Comparison of ENCODE assay signal across 8 cellular contexts in genomic region chr15:41501961-41502786, GRCh38. TPM values are rescaled to one million over a fixed set of nuclear protein-coding genes. Genes with fewer than 3 reads are reported as not detected.
DNase-seq lines count a peak whose midpoint lies in the region; ATAC-seq and TF ChIP-seq lines count a peak whose summit lies in the region.

No MANE protein-coding gene starts in this region.

- peaks cover 21% of the 10 kb centered on the region for H3K27me3 ChIP-seq in BLaER1
- peaks cover 7% of the 10 kb centered on the region; the same call in 1 of the 2 replicates for H3K27me3 ChIP-seq in OCI-LY1 (ENCODE audit: insufficient read depth, low read length)

- H3K36me3 ChIP-seq in BLaER1 (no peaks in the 10 kb centered on the region), OCI-LY1 (ENCODE audit: insufficient read depth, low read length) (no peaks in the 10 kb centered on the region)

- ATAC-seq in central memory CD8-positive, alpha-beta T cell (replicated peaks; ENCODE audit: extremely low read depth, poor library complexity, severe bottlenecking): peak; percentile 72
- ATAC-seq in naive thymus-derived CD8-positive, alpha-beta T cell: peak; percentile 79 to 85
- no peak for ATAC-seq in HG02840 (IDR thresholded peaks at IDR 0.05; ENCODE audit: low FRiP score, unreplicated experiment)

- no peaks in the 10 kb centered on the region for H3K79me2 ChIP-seq in OCI-LY1 (ENCODE audit: insufficient read depth, low read length)

- peaks cover 2% of the 10 kb centered on the region for H3K36me3 Mint-ChIP-seq in central memory CD8-positive, alpha-beta T cell (ENCODE audit: insufficient read depth)
- no peaks in the 10 kb centered on the region for H3K36me3 Mint-ChIP-seq in naive thymus-derived CD8-positive, alpha-beta T cell

- no peaks in the 10 kb centered on the region for H3K9me3 Mint-ChIP-seq in central memory CD8-positive, alpha-beta T cell
- no peaks in the 10 kb centered on the region for H3K9me3 Mint-ChIP-seq in naive thymus-derived CD8-positive, alpha-beta T cell

- H3K27ac Mint-ChIP-seq in central memory CD8-positive, alpha-beta T cell (ENCODE audit: low read depth): no peak overlapping the region
- peak overlapping the region in 1 of 10 donors; percentile 22 for H3K27ac Mint-ChIP-seq in naive thymus-derived CD8-positive, alpha-beta T cell

- peaks cover 62% of the 10 kb centered on the region for H3K4me1 ChIP-seq in BLaER1
- peaks cover 25% of the 10 kb centered on the region for H3K4me1 ChIP-seq in OCI-LY1 (ENCODE audit: insufficient read depth, low read length, severe bottlenecking)

- TF ChIP-seq CTCF in OCI-LY1 (IDR thresholded peaks at IDR 0.05; ENCODE audit: low read length): no peak

- peaks cover 63% of the 10 kb centered on the region for H3K27me3 Mint-ChIP-seq in central memory CD8-positive, alpha-beta T cell
- peaks cover 24 to 58% (median 32%) of the 10 kb centered on the region in 5 donors for H3K27me3 Mint-ChIP-seq in naive thymus-derived CD8-positive, alpha-beta T cell

- H3K9me3 ChIP-seq in BLaER1 (no peaks in the 10 kb centered on the region), OCI-LY1 (ENCODE audit: low read length) (no peaks in the 10 kb centered on the region)

- peak overlapping the region; percentile 56 for H3K9ac ChIP-seq in BLaER1
- H3K9ac ChIP-seq in OCI-LY1 (ENCODE audit: low read length): no peak overlapping the region

- H4K20me1 ChIP-seq in BLaER1 (peaks cover 26% of the 10 kb centered on the region), OCI-LY1 (ENCODE audit: insufficient read depth, low read length) (no peaks in the 10 kb centered on the region)

- peak overlapping the region; percentile 73 for H3K4me3 Mint-ChIP-seq in central memory CD8-positive, alpha-beta T cell
- peak overlapping the region; percentile 68 to 85 (median 76) for H3K4me3 Mint-ChIP-seq in naive thymus-derived CD8-positive, alpha-beta T cell

- H2AFZ ChIP-seq in OCI-LY1 (ENCODE audit: low read length): no peak overlapping the region

- peak overlapping the region; percentile 99 for H3K4me2 ChIP-seq in BLaER1
- peak overlapping the region; percentile 64 for H3K4me2 ChIP-seq in OCI-LY1 (ENCODE audit: low read length)

- DNase-seq in central memory CD8-positive, alpha-beta T cell (ENCODE audit: low spot score in 2 of 2): no peak
- peak in 4 of 10 donors; percentile 32 to 45 (median 37) for DNase-seq in naive thymus-derived CD8-positive, alpha-beta T cell
- DNase-seq in RKO (ENCODE audit: low spot score): no peak
- DNase-seq in NCI-H2029 treated with DMSO at 0.1 percent for 48 hours (lab: John Stamatoyannopoulos, UW): no peak
- DNase-seq in HPDE6-E6E7 (ENCODE audit: extremely low spot score): no peak

- peak overlapping the region; percentile 67 for H3K4me3 ChIP-seq in BLaER1
- H3K4me3 ChIP-seq in OCI-LY1 (ENCODE audit: low read depth, low read length, poor library complexity, severe bottlenecking): peak overlapping the region; percentile 40

- H3K9me2 ChIP-seq in OCI-LY1 (ENCODE audit: low read depth, low read length): no peaks in the 10 kb centered on the region

- H3K27ac ChIP-seq in BLaER1 (peak overlapping the region; percentile 52; the same call in 1 of the 2 replicates), OCI-LY1 (ENCODE audit: low read depth, low read length, poor library complexity, severe bottlenecking) (no peak overlapping the region)

- POLR2A ChIA-PET in naive thymus-derived CD8-positive, alpha-beta T cell (lab: Charles Lee): interaction anchor here (0.7 to 2.4 kb wide), 8 partner anchors 8 to 159 kb away, joined by 3 to 9 read pairs (median 4); partner anchors contain the start of genes MGA, NDUFAF1 and RPAP1

- no peaks in the 10 kb centered on the region for H3F3A ChIP-seq in OCI-LY1 (ENCODE audit: insufficient read depth, low read length)

- peaks cover 13% of the 10 kb centered on the region for H3K4me1 Mint-ChIP-seq in central memory CD8-positive, alpha-beta T cell
- peaks cover 6 to 30% (median 21%) of the 10 kb centered on the region in 4 donors for H3K4me1 Mint-ChIP-seq in naive thymus-derived CD8-positive, alpha-beta T cell

RNA-seq across cellular contexts. Expression of gene ITPKA, which starts 8.5 kb away (rescaled TPM):
- total RNA-seq in naive thymus-derived CD8-positive, alpha-beta T cell: not detected
- not detected for polyA plus RNA-seq in naive thymus-derived CD8-positive, alpha-beta T cell

RNA-seq across cellular contexts. Expression of gene LTK, which starts 11.5 kb away (rescaled TPM):
- under 1 TPM; 0.18 to 0.22 TPM for total RNA-seq in naive thymus-derived CD8-positive, alpha-beta T cell
- not detected for polyA plus RNA-seq in naive thymus-derived CD8-positive, alpha-beta T cell

RNA-seq across cellular contexts. Expression of gene RPAP1, which starts 41.9 kb away (rescaled TPM):
- 10 to 100 TPM; 59.1 to 60.0 TPM for total RNA-seq in naive thymus-derived CD8-positive, alpha-beta T cell
- polyA plus RNA-seq in naive thymus-derived CD8-positive, alpha-beta T cell: 10 to 100 TPM in 2 of 3 donors, 1 to 10 TPM in 1; 8.0 to 19.8 (median 12.2) TPM

RNA-seq across cellular contexts. Expression of gene TYRO3, which starts 56.8 kb away (rescaled TPM):
- total RNA-seq in naive thymus-derived CD8-positive, alpha-beta T cell: under 1 TPM in 1 of 2 experiments, not detected in 1; 0.05 TPM
- not detected for polyA plus RNA-seq in naive thymus-derived CD8-positive, alpha-beta T cell
